19 cellular contexts compared by ENCODE assay signal in genomic region chr2:26229595-26229994, GRCh38. TPM values are rescaled to one million over a fixed set of nuclear protein-coding genes. Genes with fewer than 3 reads are reported as not detected.
DNase-seq lines count a peak whose midpoint lies in the region; ATAC-seq, FAIRE-seq and TF ChIP-seq lines count a peak whose summit lies in the region.
"Had no signal": no experiment of that assay in that cellular context is flagged by ENCODE, and none has a peak within 500 bp of the region (broad histone marks: within the 10 kb centered on the region; RNA-seq: fewer than 3 reads in every experiment).

No MANE protein-coding gene starts in this region.

- H3K27ac ChIP-seq in OCI-LY7 (ENCODE audit: low read depth, low read length, poor library complexity, severe bottlenecking) (no peak overlapping the region), PC-3 (ENCODE audit: low read length) (no peak overlapping the region), endodermal cell (ENCODE audit: low read depth, low read length) (no peak overlapping the region)
- H3K27ac ChIP-seq: GM23248 had no signal

- H3K9me3 ChIP-seq in OCI-LY7 (ENCODE audit: low read length): peaks cover 6% of the 10 kb centered on the region; the same call in 1 of the 2 replicates
- H3K9me3 ChIP-seq in PC-3 (ENCODE audit: low read length): no peaks in the 10 kb centered on the region
- peaks cover 26% of the 10 kb centered on the region for H3K9me3 ChIP-seq in endodermal cell (ENCODE audit: control insufficient read depth, low read length)

- CTCF ChIA-PET in OCI-LY7 (lab: Charles Lee; ENCODE audit: unreplicated experiment) (no interaction called here), PC-3 (lab: Charles Lee) (no interaction called here)
- CTCF ChIA-PET in activated CD4-positive, alpha-beta T cell treated with anti-CD3 and anti-CD28 coated beads for 36 hours (lab: Charles Lee): interaction anchor here (0.7 to 1.3 kb wide), 3 partner anchors 14 to 18 kb away, joined by 3 read pairs; no protein-coding TSS in a partner anchor

- H3K27me3 Mint-ChIP-seq in endodermal cell (ENCODE audit: insufficient read depth): no peaks in the 10 kb centered on the region
- no peaks in the 10 kb centered on the region for H3K27me3 Mint-ChIP-seq in activated CD4-positive, alpha-beta T cell treated with anti-CD3 and anti-CD28 coated beads for 36 hours
- H3K27me3 Mint-ChIP-seq: CD4-positive, alpha-beta memory T cell had no signal

- intact Hi-C loops in OCI-LY7 (cut with micrococcal nuclease; ENCODE audit: unreplicated experiment): no loop called here
- intact Hi-C loops in PC-3 (cut with micrococcal nuclease): no loop called here
- intact Hi-C loops in activated CD4-positive, alpha-beta T cell treated with anti-CD3 and anti-CD28 coated beads for 36 hours (cut with DNase I, micrococcal nuclease): no loop called here

- ATAC-seq in PC-3: no peak
- no peak for ATAC-seq in activated CD4-positive, alpha-beta T cell treated with anti-CD3 and anti-CD28 coated beads for 36 hours

- DNase-seq in OCI-LY7 (ENCODE audit: low spot score) (no peak), PC-3 (no peak), dermis blood vessel endothelial cell (peak; percentile 57), HTR-8/SVneo (ENCODE audit: insufficient read length, low spot score) (no peak), endodermal cell (no peak)
- DNase-seq in activated CD4-positive, alpha-beta T cell treated with anti-CD3 and anti-CD28 coated beads for 36 hours: no peak
- DNase-seq: C1 segment of cervical spinal cord; Calu3; CD4-positive, alpha-beta memory T cell; COR-L47; DMS53; DMS79 treated with DMSO at 0.1 percent for 48 hours; GF-D8; GM23248; H7; HCEC 1CT had no signal

- no peak for FAIRE-seq in HTR-8/SVneo (lab: Jason Lieb, UNC)
- FAIRE-seq: GM12892, GM19239, H1 had no signal

- H3K36me3 Mint-ChIP-seq in endodermal cell (ENCODE audit: low read depth): peaks cover 82% of the 10 kb centered on the region
- H3K36me3 Mint-ChIP-seq in activated CD4-positive, alpha-beta T cell treated with anti-CD3 and anti-CD28 coated beads for 36 hours (ENCODE audit: low read depth): peaks cover 66% of the 10 kb centered on the region

- H3K4me2 ChIP-seq in OCI-LY7 (ENCODE audit: low read length) (no peak overlapping the region), PC-3 (ENCODE audit: low read length) (no peak overlapping the region)

- H3K9me2 ChIP-seq in OCI-LY7 (ENCODE audit: insufficient read depth, low read length) (no peaks in the 10 kb centered on the region), PC-3 (replicated peaks; ENCODE audit: low read length) (no peaks in the 10 kb centered on the region)

- no peak overlapping the region for H3K4me3 Mint-ChIP-seq in endodermal cell
- no peak overlapping the region for H3K4me3 Mint-ChIP-seq in activated CD4-positive, alpha-beta T cell treated with anti-CD3 and anti-CD28 coated beads for 36 hours
- H3K4me3 Mint-ChIP-seq: CD4-positive, alpha-beta memory T cell had no signal

- POLR2A ChIA-PET in OCI-LY7 (lab: Charles Lee) (interaction anchor here (0.7 to 0.8 kb wide), 2 partner anchors 13 to 22 kb away, joined by 3 read pairs; no protein-coding TSS in a partner anchor), PC-3 (lab: Charles Lee; ENCODE audit: unreplicated experiment) (interaction anchor here (0.6 kb wide), 1 partner anchor 293 kb away, joined by 3 read pairs; no protein-coding TSS in a partner anchor)
- POLR2A ChIA-PET in activated CD4-positive, alpha-beta T cell treated with anti-CD3 and anti-CD28 coated beads for 36 hours (lab: Charles Lee): no interaction called here

- H3K36me3 ChIP-seq in OCI-LY7 (ENCODE audit: insufficient read depth, low read length) (peaks cover 100% of the 10 kb centered on the region), PC-3 (ENCODE audit: low read depth, low read length) (peaks cover 68% of the 10 kb centered on the region), endodermal cell (ENCODE audit: control insufficient read depth, insufficient read depth, low read length) (peaks cover 87% of the 10 kb centered on the region)

- H3K27ac Mint-ChIP-seq in endodermal cell: no peak overlapping the region
- no peak overlapping the region for H3K27ac Mint-ChIP-seq in activated CD4-positive, alpha-beta T cell treated with anti-CD3 and anti-CD28 coated beads for 36 hours
- H3K27ac Mint-ChIP-seq: CD4-positive, alpha-beta memory T cell had no signal

- peaks cover 3% of the 10 kb centered on the region for H3K4me1 Mint-ChIP-seq in endodermal cell
- no peaks in the 10 kb centered on the region for H3K4me1 Mint-ChIP-seq in activated CD4-positive, alpha-beta T cell treated with anti-CD3 and anti-CD28 coated beads for 36 hours

- H3K79me2 ChIP-seq in OCI-LY7 (ENCODE audit: insufficient read depth, low read depth, low read length): no peaks in the 10 kb centered on the region
- no peaks in the 10 kb centered on the region for H3K79me2 ChIP-seq in PC-3 (ENCODE audit: low read length)

- H2AFZ ChIP-seq in OCI-LY7 (ENCODE audit: low read length): no peak overlapping the region
- H2AFZ ChIP-seq in PC-3 (ENCODE audit: low read length): no peak overlapping the region
- H2AFZ ChIP-seq: GM23248 had no signal

- no peak overlapping the region for H3K9ac ChIP-seq in PC-3 (ENCODE audit: low read length)
- no peak overlapping the region for H3K9ac ChIP-seq in endodermal cell (ENCODE audit: extremely low read depth, low read length, poor library complexity, severe bottlenecking)
- H3K9ac ChIP-seq: GM23248 had no signal

- WGBS in endodermal cell (ENCODE audit: insufficient coverage in 1 of 2, insufficient read length in 1 of 2), 2 experiments: 91 to 96% methylated on average over 3 of the region's 3 CpGs

- H4K20me1 ChIP-seq in OCI-LY7 (ENCODE audit: insufficient read depth, low read length) (no peaks in the 10 kb centered on the region), PC-3 (ENCODE audit: low read length) (no peaks in the 10 kb centered on the region)

- BruUV-seq in OCI-LY7 (replicated peaks; lab: Mats Ljungman, UMichigan) (TSS peak; percentile 39), PC-3 (replicated peaks; lab: Mats Ljungman, UMichigan) (TSS peak; percentile 16)

- no peaks in the 10 kb centered on the region for H3K4me1 ChIP-seq in OCI-LY7 (ENCODE audit: insufficient read depth, low read length, poor library complexity, severe bottlenecking)
- no peaks in the 10 kb centered on the region for H3K4me1 ChIP-seq in PC-3 (ENCODE audit: insufficient read depth, low read length)
- H3K4me1 ChIP-seq in endodermal cell (ENCODE audit: control insufficient read depth, insufficient read depth, low read length): no peaks in the 10 kb centered on the region

- H3K4me3 ChIP-seq in OCI-LY7 (ENCODE audit: low read depth, low read length, poor library complexity, severe bottlenecking) (no peak overlapping the region), PC-3 (ENCODE audit: low read length) (no peak overlapping the region), endodermal cell (ENCODE audit: low read length) (no peak overlapping the region)
- H3K4me3 ChIP-seq: GM23248 had no signal

- no peak for TF ChIP-seq CTCF in OCI-LY7 (conservative IDR thresholded peaks at IDR 0.05; ENCODE audit: low read length)
- no peak for TF ChIP-seq CTCF in PC-3 (conservative IDR thresholded peaks at IDR 0.05; ENCODE audit: low read depth, low read length)
- TF ChIP-seq CTCF in endodermal cell (conservative IDR thresholded peaks at IDR 0.05): no peak

- H3F3A ChIP-seq in PC-3 (ENCODE audit: low read length, unreplicated experiment): no peaks in the 10 kb centered on the region

- H3K27me3 ChIP-seq in PC-3 (ENCODE audit: low read length): no peaks in the 10 kb centered on the region
- no peaks in the 10 kb centered on the region for H3K27me3 ChIP-seq in endodermal cell (ENCODE audit: control insufficient read depth, insufficient read depth, low read length, poor library complexity, severe bottlenecking)

- peaks cover 19% of the 10 kb centered on the region for H3K9me3 Mint-ChIP-seq in endodermal cell
- H3K9me3 Mint-ChIP-seq in activated CD4-positive, alpha-beta T cell treated with anti-CD3 and anti-CD28 coated beads for 36 hours (ENCODE audit: low read depth): no peaks in the 10 kb centered on the region
- H3K9me3 Mint-ChIP-seq: CD4-positive, alpha-beta memory T cell had no signal

RNA-seq across cellular contexts. Expression of gene HADHA, which starts 14.8 kb away (rescaled TPM):
- total RNA-seq in OCI-LY7 (2014; rRNA removed; shearing (Covaris generic)): 126 and 131 TPM in 2 replicates
- total RNA-seq in OCI-LY7 (2022) (150 and 157 TPM in 2 replicates), PC-3 (2014; rRNA removed) (128 and 131 TPM in 2 replicates), dermis blood vessel endothelial cell (208 and 237 TPM in 2 replicates), endodermal cell (10 to 100 TPM; 83.8 to 86.7 TPM)
- polyA plus RNA-seq in endodermal cell (2013, experiment 1 of 2): 107 TPM
- polyA plus RNA-seq in endodermal cell (2013, experiment 2 of 2): 93.5 TPM
- 100 to 1,000 TPM; 149 to 154 TPM for total RNA-seq in activated CD4-positive, alpha-beta T cell treated with anti-CD3 and anti-CD28 coated beads for 36 hours

RNA-seq across cellular contexts. Expression of gene HADHB, which starts 15.1 kb away (rescaled TPM):
- 35.5 and 46.7 TPM in 2 replicates for total RNA-seq in OCI-LY7 (2014; rRNA removed; shearing (Covaris generic))
- total RNA-seq in OCI-LY7 (2022) (55.7 and 58.1 TPM in 2 replicates), PC-3 (2014; rRNA removed) (58.3 and 72.3 TPM in 2 replicates), dermis blood vessel endothelial cell (151 TPM in 2 replicates), endodermal cell (10 to 100 TPM; 37.8 to 41.0 TPM)
- 51.5 TPM for polyA plus RNA-seq in endodermal cell (2013, experiment 1 of 2)
- 45.7 TPM for polyA plus RNA-seq in endodermal cell (2013, experiment 2 of 2)
- 10 to 100 TPM; 71.4 to 73.4 TPM for total RNA-seq in activated CD4-positive, alpha-beta T cell treated with anti-CD3 and anti-CD28 coated beads for 36 hours

RNA-seq across cellular contexts. Expression of gene GAREM2, which starts 56.7 kb away (rescaled TPM):
- not detected in 2 replicates for total RNA-seq in OCI-LY7 (2014; rRNA removed; shearing (Covaris generic))
- 0.11 TPM in 1 of 2 replicates, not detected in the other for total RNA-seq in OCI-LY7 (2022)
- 1.4 and 1.8 TPM in 2 replicates for total RNA-seq in PC-3 (2014; rRNA removed)
- total RNA-seq in dermis blood vessel endothelial cell: 0.37 and 0.68 TPM in 2 replicates
- 1 to 10 TPM; 6.0 to 8.1 TPM for total RNA-seq in endodermal cell
- polyA plus RNA-seq in endodermal cell (2013, experiment 1 of 2): 31.1 TPM
- 25.1 TPM for polyA plus RNA-seq in endodermal cell (2013, experiment 2 of 2)
- 1 to 10 TPM; 3.2 to 5.7 TPM for total RNA-seq in activated CD4-positive, alpha-beta T cell treated with anti-CD3 and anti-CD28 coated beads for 36 hours
